14 cellular contexts compared by ENCODE assay signal in the genomic region with DNA sequence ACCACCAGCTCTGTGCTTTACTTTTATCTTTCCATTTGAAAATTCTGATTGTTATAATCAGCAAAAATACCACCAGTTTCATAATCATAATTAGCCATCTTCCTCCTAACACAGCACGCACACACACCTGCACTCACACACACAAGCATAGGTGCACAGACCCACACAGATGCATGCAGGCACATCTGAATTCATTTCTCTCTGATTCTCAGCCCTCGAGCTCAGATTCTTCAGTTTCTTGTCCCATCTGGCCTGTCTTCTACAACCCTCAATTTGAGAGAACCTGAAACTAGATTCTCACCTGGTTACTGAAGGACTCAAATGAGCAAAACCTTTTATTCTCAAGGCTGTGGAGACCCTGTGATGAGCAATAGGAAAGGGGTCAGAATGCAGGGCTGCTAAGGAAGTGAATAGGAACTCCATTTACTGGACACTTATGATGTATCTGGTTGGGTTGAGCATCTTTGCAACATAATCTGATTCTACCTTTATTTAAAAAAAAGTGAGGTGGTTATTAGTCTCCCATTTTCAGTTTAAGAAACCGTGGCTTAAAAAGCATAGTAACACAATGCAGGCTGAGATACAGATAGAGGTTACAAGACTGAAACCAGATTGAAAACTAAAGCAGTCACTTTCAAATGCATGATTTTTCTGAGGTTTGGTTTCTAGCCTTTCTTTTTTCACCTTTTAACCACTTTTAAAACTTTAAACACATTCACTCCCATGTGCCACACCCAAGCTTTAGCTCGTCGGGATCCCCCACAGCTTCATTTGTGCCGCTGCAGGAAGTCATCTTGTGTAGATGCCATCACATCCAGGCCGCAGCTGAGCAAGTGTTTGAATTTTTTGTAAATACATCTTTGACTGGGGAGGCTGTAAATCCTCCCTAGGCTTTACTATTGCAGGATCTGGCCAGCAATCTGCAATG. TPM values are rescaled to one million over a fixed set of nuclear protein-coding genes. Genes with fewer than 3 reads are reported as not detected.
A peak's percentile ranks its signal among the peaks of the same experiment; 100 is the strongest.
DNase-seq lines count a peak whose midpoint lies in the region; ATAC-seq and TF ChIP-seq lines count a peak whose summit lies in the region.
"Had no signal": no experiment of that assay in that cellular context is flagged by ENCODE, and none has a peak within 500 bp of the region (broad histone marks: within the 10 kb centered on the region; RNA-seq: fewer than 3 reads in every experiment).

No MANE protein-coding gene starts in this region.

- no peaks in the 10 kb centered on the region for H3K27me3 Mint-ChIP-seq in activated T-helper 17 cell treated with anti-CD3 and anti-CD28 coated beads, Interleukin-2, amount 50 U/mL, for 72 hours
- no peaks in the 10 kb centered on the region for H3K27me3 Mint-ChIP-seq in neural crest cell (ENCODE audit: low read depth)

- H3K36me3 ChIP-seq in OCI-LY3 (replicated peaks; ENCODE audit: low read depth, low read length) = no peaks in the 10 kb centered on the region
- no peaks in the 10 kb centered on the region for H3K36me3 ChIP-seq in body of pancreas (replicated peaks in 1 of 2; ENCODE audit: insufficient read depth in 1 of 2, low read depth in 2 of 2)
- no peaks in the 10 kb centered on the region for H3K36me3 ChIP-seq in WERI-Rb-1
- H3K36me3 ChIP-seq: BLaER1, left lung, neutrophil had no signal

- no peak overlapping the region for H3K9ac ChIP-seq in OCI-LY3 (ENCODE audit: low read length)
- H3K9ac ChIP-seq: BLaER1 had no signal

- no peak for TF ChIP-seq POLR2A in body of pancreas (IDR thresholded peaks at IDR 0.05)

- ATAC-seq in activated T-helper 17 cell treated with anti-CD3 and anti-CD28 coated beads, Interleukin-2, amount 50 U/mL, for 72 hours (replicated peaks) = peak; percentile 78
- no peak for ATAC-seq in body of pancreas

- H2AFZ ChIP-seq in OCI-LY3 (ENCODE audit: low read depth, low read length) = no peak overlapping the region

- 64 to 69% methylated on average over 7 of the region's 7 CpGs for WGBS in body of pancreas, 2 donors

- H3K27me3 ChIP-seq in OCI-LY3 (ENCODE audit: low read depth, low read length) (no peaks in the 10 kb centered on the region), body of pancreas (no peaks in the 10 kb centered on the region), WERI-Rb-1 (ENCODE audit: insufficient read depth, low read depth, severe bottlenecking) (peaks cover 91% of the 10 kb centered on the region)
- H3K27me3 ChIP-seq: BLaER1, left lung had no signal

- intact Hi-C loops in body of pancreas (cut with DNase I) = no loop called here

- no peaks in the 10 kb centered on the region for H3K36me3 Mint-ChIP-seq in activated T-helper 17 cell treated with anti-CD3 and anti-CD28 coated beads, Interleukin-2, amount 50 U/mL, for 72 hours (ENCODE audit: low read depth)
- H3K36me3 Mint-ChIP-seq in neural crest cell (ENCODE audit: low read depth) = peaks cover 12% of the 10 kb centered on the region

- H4K20me1 ChIP-seq in OCI-LY3 (ENCODE audit: insufficient read depth, low read length) = no peaks in the 10 kb centered on the region
- H4K20me1 ChIP-seq: BLaER1 had no signal

- TF ChIP-seq CTCF in OCI-LY3 (IDR thresholded peaks at IDR 0.05; ENCODE audit: low read depth, low read length) (no peak), neural crest cell (conservative IDR thresholded peaks at IDR 0.05) (no peak), body of pancreas (IDR thresholded peaks at IDR 0.05) (no peak), WERI-Rb-1 (IDR thresholded peaks at IDR 0.05; ENCODE audit: low read depth, low read length) (no peak)

- H3K79me2 ChIP-seq in OCI-LY3 (ENCODE audit: low read length) = no peaks in the 10 kb centered on the region

- H3K4me3 Mint-ChIP-seq in activated T-helper 17 cell treated with anti-CD3 and anti-CD28 coated beads, Interleukin-2, amount 50 U/mL, for 72 hours = peak overlapping the region; percentile 46
- H3K4me3 Mint-ChIP-seq in neural crest cell = peak overlapping the region; percentile 7

- H3K9me3 ChIP-seq in OCI-LY3 (ENCODE audit: insufficient read depth, low read length) (peaks cover 4% of the 10 kb centered on the region), body of pancreas (no peaks in the 10 kb centered on the region), WERI-Rb-1 (ENCODE audit: severe bottlenecking) (peaks cover 10% of the 10 kb centered on the region)
- H3K9me3 ChIP-seq: neutrophil had no signal

- H3K27ac ChIP-seq in OCI-LY3 (ENCODE audit: low read length) (no peak overlapping the region), body of pancreas (no peak overlapping the region), WERI-Rb-1 (no peak overlapping the region)
- H3K27ac ChIP-seq: BLaER1, left lung, neutrophil had no signal

- H3K4me3 ChIP-seq in GM08714 (ENCODE audit: low read length) = peak overlapping the region; percentile 34; the same call in 1 of the 2 replicates
- H3K4me3 ChIP-seq in OCI-LY3 (ENCODE audit: low read length) = no peak overlapping the region
- H3K4me3 ChIP-seq in body of pancreas = no peak overlapping the region
- no peak overlapping the region for H3K4me3 ChIP-seq in WERI-Rb-1 (ENCODE audit: low read depth, low read length)
- H3K4me3 ChIP-seq: BLaER1, left lung had no signal

- H3K4me1 ChIP-seq in OCI-LY3 (ENCODE audit: low read length) (peaks cover 31% of the 10 kb centered on the region), body of pancreas (peaks cover 15% of the 10 kb centered on the region)

- DNase-seq in neural crest cell (ENCODE audit: low read depth, low spot score) = no peak
- no peak for DNase-seq in body of pancreas
- DNase-seq in NCI-H2107 (lab: John Stamatoyannopoulos, UW) = no peak
- DNase-seq in WERI-Rb-1 = no peak
- DNase-seq in NCI-H187 treated with DMSO at 0.1 percent for 48 hours (lab: John Stamatoyannopoulos, UW) = no peak
- DNase-seq: left lung, NCI-H1417 treated with DMSO at 0.1 percent for 48 hours had no signal

- peak overlapping the region; percentile 34 for H3K27ac Mint-ChIP-seq in activated T-helper 17 cell treated with anti-CD3 and anti-CD28 coated beads, Interleukin-2, amount 50 U/mL, for 72 hours
- H3K27ac Mint-ChIP-seq in neural crest cell (ENCODE audit: unreplicated experiment) = no peak overlapping the region

- H3K4me2 ChIP-seq in OCI-LY3 (ENCODE audit: low read length) = peak overlapping the region; percentile 50

- peaks cover 34% of the 10 kb centered on the region for H3K4me1 Mint-ChIP-seq in activated T-helper 17 cell treated with anti-CD3 and anti-CD28 coated beads, Interleukin-2, amount 50 U/mL, for 72 hours
- peaks cover 25% of the 10 kb centered on the region for H3K4me1 Mint-ChIP-seq in neural crest cell

- H3K9me3 Mint-ChIP-seq in activated T-helper 17 cell treated with anti-CD3 and anti-CD28 coated beads, Interleukin-2, amount 50 U/mL, for 72 hours = no peaks in the 10 kb centered on the region
- peaks cover 10% of the 10 kb centered on the region for H3K9me3 Mint-ChIP-seq in neural crest cell

RNA-seq across cellular contexts. Expression of gene KRT33A, which starts 9.4 kb away (rescaled TPM):
- total RNA-seq in activated T-helper 17 cell treated with anti-CD3 and anti-CD28 coated beads, Interleukin-2, amount 50 U/mL, for 72 hours = not detected
- total RNA-seq in neural crest cell = not detected in 2 replicates
- total RNA-seq in body of pancreas = not detected
- total RNA-seq: HT1080; left lung; T-helper 2 cell treated with Interferon-gamma antibody and Interleukin-4, amounts not matched to agents 100 ng/mL and 5 ng/mL, for 36 hours had no signal

RNA-seq across cellular contexts. Expression of gene KRTAP17-1, which starts 25.7 kb away (rescaled TPM):
- not detected for total RNA-seq in activated T-helper 17 cell treated with anti-CD3 and anti-CD28 coated beads, Interleukin-2, amount 50 U/mL, for 72 hours
- not detected in 2 replicates for total RNA-seq in neural crest cell
- not detected for total RNA-seq in body of pancreas
- total RNA-seq: HT1080; left lung; T-helper 2 cell treated with Interferon-gamma antibody and Interleukin-4, amounts not matched to agents 100 ng/mL and 5 ng/mL, for 36 hours had no signal

RNA-seq across cellular contexts. Expression of gene KRT33B, which starts 28.4 kb away (rescaled TPM):
- total RNA-seq in activated T-helper 17 cell treated with anti-CD3 and anti-CD28 coated beads, Interleukin-2, amount 50 U/mL, for 72 hours = not detected
- total RNA-seq in neural crest cell (not detected in 2 replicates), body of pancreas (not detected)
- total RNA-seq: HT1080; left lung; T-helper 2 cell treated with Interferon-gamma antibody and Interleukin-4, amounts not matched to agents 100 ng/mL and 5 ng/mL, for 36 hours had no signal

RNA-seq across cellular contexts. Expression of gene KRTAP16-1, which starts 32.1 kb away (rescaled TPM):
- under 1 TPM; 0.15 to 0.26 TPM for total RNA-seq in activated T-helper 17 cell treated with anti-CD3 and anti-CD28 coated beads, Interleukin-2, amount 50 U/mL, for 72 hours
- not detected in 2 replicates for total RNA-seq in neural crest cell
- total RNA-seq in body of pancreas = not detected
- total RNA-seq: HT1080; left lung; T-helper 2 cell treated with Interferon-gamma antibody and Interleukin-4, amounts not matched to agents 100 ng/mL and 5 ng/mL, for 36 hours had no signal

RNA-seq across cellular contexts. Expression of gene KRTAP29-1, which starts 38.5 kb away (rescaled TPM):
- total RNA-seq in activated T-helper 17 cell treated with anti-CD3 and anti-CD28 coated beads, Interleukin-2, amount 50 U/mL, for 72 hours = not detected
- total RNA-seq in neural crest cell (not detected in 2 replicates), body of pancreas (not detected)
- total RNA-seq: HT1080; left lung; T-helper 2 cell treated with Interferon-gamma antibody and Interleukin-4, amounts not matched to agents 100 ng/mL and 5 ng/mL, for 36 hours had no signal
